ENCODE assay signal across 1 cellular context in the genomic region with DNA sequence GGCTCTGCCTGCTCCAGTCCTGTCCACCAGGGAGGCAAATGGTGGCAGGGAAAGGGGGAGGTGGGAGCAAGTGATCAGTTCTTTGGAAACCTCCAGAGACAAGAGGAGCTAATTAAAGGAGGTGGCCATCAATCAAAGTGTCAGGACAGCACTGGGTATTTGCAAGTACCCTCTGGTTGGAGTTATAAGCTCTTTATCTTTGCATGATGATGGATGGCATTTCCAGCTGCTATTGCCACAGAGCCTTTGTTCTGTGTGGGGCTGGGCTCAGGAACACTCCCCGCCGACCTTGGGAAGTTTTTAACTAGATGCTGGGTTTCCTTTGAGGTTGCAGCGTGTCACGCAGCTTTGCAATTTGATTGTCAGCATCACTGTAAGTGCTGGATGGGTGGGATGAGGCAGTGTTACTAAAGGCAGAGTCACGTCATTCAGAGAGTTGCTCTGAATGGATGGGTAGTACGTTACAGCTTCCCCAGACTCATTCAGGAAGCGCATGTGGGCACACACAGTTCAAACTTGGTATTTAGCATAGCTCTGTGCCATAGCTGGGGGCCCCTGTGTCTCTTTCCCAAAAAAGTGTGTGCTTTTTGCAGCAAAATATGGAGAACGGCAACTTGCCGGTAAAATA.
TF ChIP-seq lines count a peak whose summit lies in the region.

No MANE protein-coding gene starts in this region.

TF ChIP-seq in neural cell, 6 proteins besides CTCF, POLR2A, EP300 and RAD21:
- TF ChIP-seq EZH2 (IDR thresholded peaks at IDR 0.05; ENCODE audit: borderline replicate concordance, insufficient read depth, low read length, poor library complexity, severe bottlenecking) = no peak
- TF ChIP-seq SMC3 (conservative IDR thresholded peaks at IDR 0.05; ENCODE audit: poor library complexity) = no peak
- TF ChIP-seq TAF1 (IDR thresholded peaks at IDR 0.05; ENCODE audit: low read depth) = no peak
- no peak for TF ChIP-seq MXI1 (conservative IDR thresholded peaks at IDR 0.05; ENCODE audit: poor library complexity, severe bottlenecking)
- no peak for TF ChIP-seq REST (IDR thresholded peaks at IDR 0.05; ENCODE audit: borderline replicate concordance)
TF ChIP-seq in neural cell: peak in this region for 0.
